ENCODE assay signal across 37 cellular contexts in genomic region chr2:176662771-176663170, GRCh38.
"Had no signal": no experiment of that assay in that cellular context is flagged by ENCODE, and none has a peak within 500 bp of the region (broad histone marks: within the 10 kb centered on the region; RNA-seq: fewer than 3 reads in every experiment).

No MANE protein-coding gene starts in this region.

- H3K27ac Mint-ChIP-seq: activated naive CD4-positive, alpha-beta T cell treated with anti-CD3 and anti-CD28 coated beads for 36 hours; activated naive CD4-positive, alpha-beta T cell treated with anti-CD3 and anti-CD28 coated beads, Interleukin-2, amount 10 ng/mL, durations not matched to agents 7 days and 5 days; activated naive CD4-positive, alpha-beta T cell treated with anti-CD3 and anti-CD28 coated beads, Interleukin-2, amount 50 U/mL, for 72 hours; activated naive CD8-positive, alpha-beta T cell; activated naive CD8-positive, alpha-beta T cell treated with anti-CD3 and anti-CD28 coated beads for 36 hours; activated naive CD8-positive, alpha-beta T cell treated with anti-CD3 and anti-CD28 coated beads, Interleukin-2, amount 10 ng/mL, durations not matched to agents 7 days and 5 days; activated naive CD8-positive, alpha-beta T cell treated with anti-CD3 and anti-CD28 coated beads, Interleukin-2, amount 50 U/mL, for 24 hours; activated T-cell treated with anti-CD3 and anti-CD28 coated beads, Interleukin-2, amount 50 U/mL, for 24 hours; activated T-cell treated with anti-CD3 and anti-CD28 coated beads, Interleukin-2, amount 50 U/mL, for 72 hours; activated T-helper 1 cell treated with anti-CD3 and anti-CD28 coated beads, Interleukin-12 subunit alpha, Interleukin-12 subunit beta, Interleukin-2, Interleukin-4 antibody, amounts not matched to agents 30 ng/mL and 10 ng/mL and 1 ng/mL, durations not matched to agents 14 hours and 24 hours and 36 hours; activated T-helper 17 cell treated with anti-CD3 and anti-CD28 coated beads, Interleukin-2, amount 50 U/mL, for 72 hours; activated T-helper 2 cell treated with anti-CD3 and anti-CD28 coated beads, Interferon-gamma antibody, Interleukin-2, Interleukin-4, amounts not matched to agents 10 μg/mL and 5 μg/mL and 100 μg/mL, durations not matched to agents 14 hours and 24 hours and 36 hours; brain had no signal

- H3K36me3 Mint-ChIP-seq: activated naive CD4-positive, alpha-beta T cell treated with anti-CD3 and anti-CD28 coated beads, Interleukin-2, amount 10 ng/mL, durations not matched to agents 7 days and 5 days; activated naive CD4-positive, alpha-beta T cell treated with anti-CD3 and anti-CD28 coated beads, Interleukin-2, amount 50 U/mL, for 24 hours; activated naive CD4-positive, alpha-beta T cell treated with anti-CD3 and anti-CD28 coated beads, Interleukin-2, amount 50 U/mL, for 72 hours; activated naive CD8-positive, alpha-beta T cell; activated naive CD8-positive, alpha-beta T cell treated with anti-CD3 and anti-CD28 coated beads for 36 hours; activated naive CD8-positive, alpha-beta T cell treated with anti-CD3 and anti-CD28 coated beads, Interleukin-2, amount 10 ng/mL, durations not matched to agents 7 days and 5 days; brain had no signal

- H3K4me3 Mint-ChIP-seq: activated naive CD4-positive, alpha-beta T cell treated with anti-CD3 and anti-CD28 coated beads for 36 hours; activated naive CD4-positive, alpha-beta T cell treated with anti-CD3 and anti-CD28 coated beads, Interleukin-2, amount 10 ng/mL, durations not matched to agents 7 days and 5 days; activated naive CD4-positive, alpha-beta T cell treated with anti-CD3 and anti-CD28 coated beads, Interleukin-2, amount 50 U/mL, for 24 hours; activated naive CD8-positive, alpha-beta T cell; activated naive CD8-positive, alpha-beta T cell treated with anti-CD3 and anti-CD28 coated beads for 36 hours; activated naive CD8-positive, alpha-beta T cell treated with anti-CD3 and anti-CD28 coated beads, Interleukin-2, amount 10 ng/mL, durations not matched to agents 7 days and 5 days; activated naive CD8-positive, alpha-beta T cell treated with anti-CD3 and anti-CD28 coated beads, Interleukin-2, amount 50 U/mL, for 24 hours; activated T-cell treated with anti-CD3 and anti-CD28 coated beads, Interleukin-2, amount 50 U/mL, for 24 hours; activated T-cell treated with anti-CD3 and anti-CD28 coated beads, Interleukin-2, amount 50 U/mL, for 72 hours; activated T-helper 1 cell treated with anti-CD3 and anti-CD28 coated beads, Interleukin-12 subunit alpha, Interleukin-12 subunit beta, Interleukin-2, Interleukin-4 antibody, amounts not matched to agents 30 ng/mL and 10 ng/mL and 1 ng/mL, durations not matched to agents 14 hours and 24 hours and 36 hours; activated T-helper 17 cell treated with anti-CD3 and anti-CD28 coated beads, Interleukin-2, amount 50 U/mL, for 72 hours; brain; central memory CD8-positive, alpha-beta T cell had no signal

- H3K9me3 ChIP-seq: adrenal gland, ascending aorta, body of pancreas, breast epithelium had no signal

- H3K36me3 ChIP-seq: adrenal gland, ascending aorta, brain microvascular endothelial cell, breast epithelium, cardiac muscle cell had no signal

- H3K27me3 ChIP-seq: adrenal gland, ascending aorta, body of pancreas, cardiac muscle cell had no signal

- H3K9me3 Mint-ChIP-seq: activated naive CD4-positive, alpha-beta T cell treated with anti-CD3 and anti-CD28 coated beads for 36 hours; activated naive CD4-positive, alpha-beta T cell treated with anti-CD3 and anti-CD28 coated beads, Interleukin-2, amount 10 ng/mL, durations not matched to agents 7 days and 5 days; activated naive CD4-positive, alpha-beta T cell treated with anti-CD3 and anti-CD28 coated beads, Interleukin-2, amount 50 U/mL, for 24 hours; activated naive CD4-positive, alpha-beta T cell treated with anti-CD3 and anti-CD28 coated beads, Interleukin-2, amount 50 U/mL, for 72 hours; activated naive CD8-positive, alpha-beta T cell treated with anti-CD3 and anti-CD28 coated beads for 36 hours; activated naive CD8-positive, alpha-beta T cell treated with anti-CD3 and anti-CD28 coated beads, Interleukin-2, amount 10 ng/mL, durations not matched to agents 7 days and 5 days; activated naive CD8-positive, alpha-beta T cell treated with anti-CD3 and anti-CD28 coated beads, Interleukin-2, amount 50 U/mL, for 24 hours; activated T-cell treated with anti-CD3 and anti-CD28 coated beads, Interleukin-2, amount 50 U/mL, for 24 hours; activated T-cell treated with anti-CD3 and anti-CD28 coated beads, Interleukin-2, amount 50 U/mL, for 72 hours; activated T-helper 1 cell treated with anti-CD3 and anti-CD28 coated beads, Interleukin-12 subunit alpha, Interleukin-12 subunit beta, Interleukin-2, Interleukin-4 antibody, amounts not matched to agents 30 ng/mL and 10 ng/mL and 1 ng/mL, durations not matched to agents 14 hours and 24 hours and 36 hours; activated T-helper 17 cell treated with anti-CD3 and anti-CD28 coated beads, Interleukin-2, amount 50 U/mL, for 72 hours; activated T-helper 2 cell treated with anti-CD3 and anti-CD28 coated beads, Interferon-gamma antibody, Interleukin-2, Interleukin-4, amounts not matched to agents 10 μg/mL and 5 μg/mL and 100 μg/mL, durations not matched to agents 14 hours and 24 hours and 36 hours; brain; central memory CD8-positive, alpha-beta T cell had no signal

- H3K4me3 ChIP-seq: adrenal gland, ascending aorta, body of pancreas, breast epithelium, cardiac muscle cell had no signal

- DNase-seq: activated effector memory CD4-positive, alpha-beta T cell treated with anti-CD3 and anti-CD28 coated beads, Interleukin-2, amount 50 U/mL, for 16 hours; activated effector memory CD4-positive, alpha-beta T cell treated with Interleukin-2 at 50 U/mL for 16 hours; activated gamma-delta T cell; activated gamma-delta T cell treated with Interleukin-2 at 50 U/mL for 16 hours; activated naive CD4-positive, alpha-beta T cell; activated naive CD4-positive, alpha-beta T cell treated with anti-CD3 and anti-CD28 coated beads for 36 hours; activated naive CD4-positive, alpha-beta T cell treated with anti-CD3 and anti-CD28 coated beads, Interleukin-2, amount 10 ng/mL, durations not matched to agents 7 days and 5 days; activated naive CD4-positive, alpha-beta T cell treated with anti-CD3 and anti-CD28 coated beads, Interleukin-2, amount 50 U/mL, for 16 hours; activated naive CD4-positive, alpha-beta T cell treated with Interleukin-2 at 50 U/mL for 16 hours; activated naive CD8-positive, alpha-beta T cell treated with anti-CD3 and anti-CD28 coated beads for 36 hours; activated naive CD8-positive, alpha-beta T cell treated with anti-CD3 and anti-CD28 coated beads, Interleukin-2, amount 10 ng/mL, durations not matched to agents 7 days and 5 days; activated naive CD8-positive, alpha-beta T cell treated with anti-CD3 and anti-CD28 coated beads, Interleukin-2, amount 50 U/mL, for 24 hours; activated T-cell treated with anti-CD3 and anti-CD28 coated beads, Interleukin-2, amount 50 U/mL, for 1 hour; activated T-cell treated with anti-CD3 and anti-CD28 coated beads, Interleukin-2, amount 50 U/mL, for 24 hours; activated T-cell treated with anti-CD3 and anti-CD28 coated beads, Interleukin-2, amount 50 U/mL, for 48 hours; activated T-cell treated with anti-CD3 and anti-CD28 coated beads, Interleukin-2, amount 50 U/mL, for 72 hours; adrenal gland; amniotic stem cell; amygdala; anterior cingulate cortex; aorta; body of pancreas; brain microvascular endothelial cell; caudate nucleus; central memory CD4-positive, alpha-beta T cell; cerebellar nuclear complex had no signal

- H3K4me1 ChIP-seq: adrenal gland, ascending aorta, body of pancreas, breast epithelium had no signal

- H3K4me1 Mint-ChIP-seq: activated naive CD4-positive, alpha-beta T cell treated with anti-CD3 and anti-CD28 coated beads, Interleukin-2, amount 10 ng/mL, durations not matched to agents 7 days and 5 days; activated naive CD4-positive, alpha-beta T cell treated with anti-CD3 and anti-CD28 coated beads, Interleukin-2, amount 50 U/mL, for 24 hours; activated naive CD8-positive, alpha-beta T cell treated with anti-CD3 and anti-CD28 coated beads for 36 hours; activated naive CD8-positive, alpha-beta T cell treated with anti-CD3 and anti-CD28 coated beads, Interleukin-2, amount 10 ng/mL, durations not matched to agents 7 days and 5 days; activated naive CD8-positive, alpha-beta T cell treated with anti-CD3 and anti-CD28 coated beads, Interleukin-2, amount 50 U/mL, for 24 hours; activated T-helper 17 cell treated with anti-CD3 and anti-CD28 coated beads, Interleukin-2, amount 50 U/mL, for 72 hours; brain; central memory CD8-positive, alpha-beta T cell had no signal

- ATAC-seq: activated naive CD4-positive, alpha-beta T cell treated with anti-CD3 and anti-CD28 coated beads, Interleukin-2, amount 50 U/mL, for 72 hours; activated naive CD8-positive, alpha-beta T cell treated with anti-CD3 and anti-CD28 coated beads, Interleukin-2, amount 50 U/mL, for 24 hours; activated T-cell treated with anti-CD3 and anti-CD28 coated beads, Interleukin-2, amount 50 U/mL, for 72 hours; activated T-helper 17 cell treated with anti-CD3 and anti-CD28 coated beads, Interleukin-2, amount 50 U/mL, for 72 hours; body of pancreas had no signal

- H3K27ac ChIP-seq: adrenal gland, ascending aorta, body of pancreas, brain microvascular endothelial cell, breast epithelium, cardiac muscle cell had no signal
